3 cellular contexts compared by ENCODE assay signal in genomic region chr11:93478841-93479240, GRCh38.
TF ChIP-seq lines count a peak whose summit lies in the region.

No MANE protein-coding gene starts in this region.

TF ChIP-seq in GM23338, 12 proteins besides CTCF, POLR2A, EP300 and RAD21:
- TF ChIP-seq EZH2phosphoT487 (IDR thresholded peaks at IDR 0.05; ENCODE audit: unreplicated experiment) (no peak), NANOG (IDR thresholded peaks at IDR 0.05; ENCODE audit: borderline replicate concordance) (no peak), ZNF331 (CRISPR knock-in tag; IDR thresholded peaks at IDR 0.05; ENCODE audit: low read depth) (no peak), ETS1 (IDR thresholded peaks at IDR 0.05) (no peak), ZNF114 (CRISPR knock-in tag; IDR thresholded peaks at IDR 0.05) (no peak)

TF ChIP-seq in WTC11, 78 proteins besides CTCF, POLR2A, EP300 and RAD21:
- TF ChIP-seq ZBTB21 (CRISPR knock-in tag; IDR thresholded peaks at IDR 0.05; ENCODE audit: borderline replicate concordance), result no peak
- no peak for TF ChIP-seq AR (CRISPR knock-in tag; IDR thresholded peaks at IDR 0.05)
- no peak for TF ChIP-seq ZNF396 (CRISPR knock-in tag; IDR thresholded peaks at IDR 0.05; ENCODE audit: borderline replicate concordance)
- no peak for TF ChIP-seq SMAD4 (CRISPR knock-in tag; IDR thresholded peaks at IDR 0.05)
- no peak for TF ChIP-seq ESRRA (CRISPR knock-in tag; IDR thresholded peaks at IDR 0.05; ENCODE audit: borderline replicate concordance)
- no peak for TF ChIP-seq ZNF512 (CRISPR knock-in tag; IDR thresholded peaks at IDR 0.05; ENCODE audit: borderline replicate concordance)
- TF ChIP-seq ZNF219 (CRISPR knock-in tag; IDR thresholded peaks at IDR 0.05; ENCODE audit: borderline replicate concordance), result no peak
- no peak for TF ChIP-seq RORB (CRISPR knock-in tag; IDR thresholded peaks at IDR 0.05)

TF ChIP-seq in H1, 55 proteins besides CTCF, POLR2A, EP300 and RAD21:
- TF ChIP-seq HDAC6 (IDR thresholded peaks at IDR 0.05; ENCODE audit: low read depth, low read length), result no peak
- TF ChIP-seq USF2 (IDR thresholded peaks at IDR 0.05; ENCODE audit: low read length), result no peak
- no peak for TF ChIP-seq ATF3 (IDR thresholded peaks at IDR 0.05; ENCODE audit: insufficient read depth, low read depth, low read length)
- TF ChIP-seq NRF1 (IDR thresholded peaks at IDR 0.05; ENCODE audit: low read depth, low read length), result no peak
- no peak for TF ChIP-seq CBX5 (IDR thresholded peaks at IDR 0.05; ENCODE audit: low read depth, low read length)
- no peak for TF ChIP-seq BACH1 (IDR thresholded peaks at IDR 0.05; ENCODE audit: low read length)
- TF ChIP-seq HDAC2 (IDR thresholded peaks at IDR 0.05; ENCODE audit: borderline replicate concordance in 1 of 2, low read depth in 2 of 2, low read length in 2 of 2), result no peak
- TF ChIP-seq FOSL1 (IDR thresholded peaks at IDR 0.05; ENCODE audit: insufficient read depth, low read depth, low read length), result no peak
- no peak for TF ChIP-seq CHD2 (IDR thresholded peaks at IDR 0.05; ENCODE audit: low read length)
- TF ChIP-seq MAFK (IDR thresholded peaks at IDR 0.05; ENCODE audit: low read depth, low read length), result no peak
- TF ChIP-seq POU5F1 (IDR thresholded peaks at IDR 0.05; ENCODE audit: low read depth, low read length), result no peak
- TF ChIP-seq GABPA (IDR thresholded peaks at IDR 0.05; ENCODE audit: borderline replicate concordance, insufficient read depth, low read length), result no peak
- no peak for TF ChIP-seq SIRT6 (IDR thresholded peaks at IDR 0.05; ENCODE audit: low read length)
- TF ChIP-seq TEAD4 (IDR thresholded peaks at IDR 0.05; ENCODE audit: low read depth, low read length), result no peak
- no peak for TF ChIP-seq TAF7 (optimal IDR thresholded peaks at IDR 0.05; ENCODE audit: borderline replicate concordance, low read depth, low read length)
- no peak for TF ChIP-seq CEBPB (IDR thresholded peaks at IDR 0.05; ENCODE audit: low read depth, low read length)
- TF ChIP-seq BRCA1 (IDR thresholded peaks at IDR 0.05; ENCODE audit: low read depth, low read length), result no peak
- TF ChIP-seq SIX5 (IDR thresholded peaks at IDR 0.05; ENCODE audit: low read depth, low read length), result no peak
